In the genomic region with DNA sequence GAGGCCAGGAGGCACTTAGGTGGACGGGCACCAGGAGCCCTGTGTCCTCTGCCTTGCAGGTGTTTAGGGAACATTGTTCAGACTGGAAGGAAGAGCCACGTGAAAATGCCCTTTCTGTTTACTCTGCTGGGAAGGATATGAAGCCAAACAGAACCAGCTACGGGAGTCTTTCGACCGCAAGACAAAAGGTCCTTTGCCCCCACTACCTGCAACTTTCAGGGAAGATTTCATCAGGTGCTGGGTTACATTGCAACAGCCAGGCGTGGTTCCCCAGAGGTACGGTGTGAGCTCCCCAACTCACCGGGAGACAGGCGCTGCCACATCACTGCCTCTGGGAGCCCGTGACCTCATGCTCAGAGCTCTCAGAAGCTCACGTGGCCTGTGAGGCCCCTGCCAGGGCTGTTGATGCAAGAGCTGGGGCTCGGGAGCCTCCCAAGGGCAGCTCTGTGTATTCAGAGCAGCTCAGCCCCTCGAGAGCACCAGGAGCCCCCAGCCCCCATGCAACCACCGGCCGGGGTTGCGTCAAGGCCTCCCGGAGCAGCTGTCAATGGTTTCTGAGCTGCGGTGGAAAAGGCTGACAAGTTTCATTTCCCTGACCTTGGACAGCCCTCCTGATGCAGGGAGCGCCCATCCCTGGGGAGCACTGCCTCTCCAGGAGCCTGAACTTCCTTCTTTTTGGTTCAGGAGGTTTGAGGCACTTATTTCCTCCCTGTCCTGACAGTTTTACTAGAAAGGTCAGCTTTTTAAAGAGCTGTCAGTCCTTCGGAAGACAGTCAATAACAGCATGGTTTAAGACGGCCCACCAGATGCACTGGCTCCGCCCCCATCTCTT, we compare ENCODE assay signal across 8 cellular contexts. TPM values are rescaled to one million over a fixed set of nuclear protein-coding genes. Genes with fewer than 3 reads are reported as not detected.
A peak's percentile ranks its signal among the peaks of the same experiment; 100 is the strongest.
DNase-seq lines count a peak whose midpoint lies in the region; ATAC-seq, FAIRE-seq and TF ChIP-seq lines count a peak whose summit lies in the region.

No MANE protein-coding gene starts in this region.

- no peak for FAIRE-seq in keratinocyte (lab: Jason Lieb, UNC)

- H2AFZ ChIP-seq in OCI-LY7 (ENCODE audit: low read length) = peak overlapping the region; percentile 24; the same call in 1 of the 2 replicates
- H2AFZ ChIP-seq in keratinocyte (ENCODE audit: control insufficient read depth, low read length) = no peak overlapping the region

- TF ChIP-seq CTCF in 22Rv1 (IDR thresholded peaks at IDR 0.05) (no peak), OCI-LY7 (conservative IDR thresholded peaks at IDR 0.05; ENCODE audit: low read length) (no peak), keratinocyte (optimal IDR thresholded peaks at IDR 0.05 in 1 of 3, IDR thresholded peaks at IDR 0.05 in 1 of 3, conservative IDR thresholded peaks at IDR 0.05 in 1 of 3; ENCODE audit: extremely low read depth in 1 of 3, insufficient read depth in 2 of 3, low read length in 3 of 3) (no peak)

- H4K20me1 ChIP-seq in OCI-LY7 (ENCODE audit: insufficient read depth, low read length) = no peaks in the 10 kb centered on the region
- H4K20me1 ChIP-seq in keratinocyte (ENCODE audit: control insufficient read depth, extremely low read depth, insufficient read depth, low read length) = peaks cover 2% of the 10 kb centered on the region

- dilution Hi-C loops in keratinocyte (cut with MboI; ENCODE audit: extremely low pct_ligation_motif_present, low sequenced_read_pairs) = no loop called here

- H3K36me3 ChIP-seq in OCI-LY7 (ENCODE audit: insufficient read depth, low read length) (no peaks in the 10 kb centered on the region), keratinocyte (ENCODE audit: control insufficient read depth in 2 of 2, extremely low read depth in 1 of 2, insufficient read depth in 2 of 2, low read length in 2 of 2) (no peaks in the 10 kb centered on the region)

- peak overlapping the region; percentile 15; the same call in 1 of the 2 replicates for H3K4me2 ChIP-seq in OCI-LY7 (ENCODE audit: low read length)
- peak overlapping the region; percentile 34 for H3K4me2 ChIP-seq in keratinocyte (ENCODE audit: control insufficient read depth, extremely low read depth, insufficient read depth, low read depth, low read length)

- no peaks in the 10 kb centered on the region for H3K27me3 ChIP-seq in keratinocyte (ENCODE audit: control insufficient read depth, extremely low read depth, insufficient read depth, low read length)

- H3K9me1 ChIP-seq in keratinocyte (ENCODE audit: control insufficient read depth, extremely low read depth, insufficient read depth, low read length) = no peaks in the 10 kb centered on the region

- peaks cover 70% of the 10 kb centered on the region for H3K4me1 Mint-ChIP-seq in activated naive CD8-positive, alpha-beta T cell treated with anti-CD3 and anti-CD28 coated beads, Interleukin-2, amount 50 U/mL, for 24 hours

- H3K9me2 ChIP-seq in OCI-LY7 (ENCODE audit: insufficient read depth, low read length) = no peaks in the 10 kb centered on the region

- POLR2A ChIA-PET in OCI-LY7 (lab: Charles Lee) = interaction anchor here (0.7 to 0.9 kb wide), 6 partner anchors 23 to 1751 kb away, joined by 3 to 5 read pairs (median 3); a partner anchor contains a TSS

- H3K27ac ChIP-seq in 22Rv1 (peak overlapping the region; percentile 97), OCI-LY7 (ENCODE audit: low read depth, low read length, poor library complexity, severe bottlenecking) (no peak overlapping the region), keratinocyte (ENCODE audit: control insufficient read depth, insufficient read depth, low read length) (peak overlapping the region; percentile 62)

- H3K4me3 ChIP-seq in OCI-LY7 (ENCODE audit: low read depth, low read length, poor library complexity, severe bottlenecking) (no peak overlapping the region), keratinocyte (ENCODE audit: control insufficient read depth in 2 of 3, extremely low read depth in 1 of 3, insufficient read depth in 2 of 3, low read depth in 1 of 3, low read length in 3 of 3) (no peak overlapping the region)

- CTCF ChIA-PET in OCI-LY7 (lab: Charles Lee; ENCODE audit: unreplicated experiment) = interaction anchor here (0.6 kb wide), 2 partner anchors 1229 to 1302 kb away, joined by 13 to 15 read pairs; a partner anchor contains a TSS

- no peaks in the 10 kb centered on the region for H3K9me3 Mint-ChIP-seq in activated naive CD8-positive, alpha-beta T cell treated with anti-CD3 and anti-CD28 coated beads, Interleukin-2, amount 50 U/mL, for 24 hours

- peaks cover 28% of the 10 kb centered on the region for H3K4me1 ChIP-seq in OCI-LY7 (ENCODE audit: insufficient read depth, low read length, poor library complexity, severe bottlenecking)
- H3K4me1 ChIP-seq in keratinocyte (ENCODE audit: control insufficient read depth, extremely low read depth, insufficient read depth, low read length) = peaks cover 11% of the 10 kb centered on the region

- DNase-seq in OCI-LY7 (ENCODE audit: low spot score) (peak; percentile 54), keratinocyte (ENCODE audit: low read depth, low spot score) (no peak), NCI-H748 (lab: John Stamatoyannopoulos, UW; ENCODE audit: unreplicated experiment) (no peak)
- DNase-seq in activated naive CD8-positive, alpha-beta T cell treated with anti-CD3 and anti-CD28 coated beads, Interleukin-2, amount 50 U/mL, for 24 hours = peak; percentile 74
- peak; percentile 49 to 57 for DNase-seq in stimulated activated CD4-positive, alpha-beta T cell treated with anti-CD3 and anti-CD28 coated beads, Interleukin-4, amount 100 ng/mL, for 4 hours

- peak; percentile 41 for ATAC-seq in HG02885 (IDR thresholded peaks at IDR 0.05; ENCODE audit: poor library complexity, unreplicated experiment)
- ATAC-seq in activated naive CD8-positive, alpha-beta T cell treated with anti-CD3 and anti-CD28 coated beads, Interleukin-2, amount 50 U/mL, for 24 hours = peak; percentile 69
- no peak for ATAC-seq in GM19395 (IDR thresholded peaks at IDR 0.05; ENCODE audit: unreplicated experiment)

- peak overlapping the region; percentile 93 for H3K27ac Mint-ChIP-seq in activated naive CD8-positive, alpha-beta T cell treated with anti-CD3 and anti-CD28 coated beads, Interleukin-2, amount 50 U/mL, for 24 hours

- intact Hi-C loops in OCI-LY7 (cut with micrococcal nuclease; ENCODE audit: unreplicated experiment) = loop anchor here (5.0 kb wide), 1 partner anchor 156 kb away; a partner anchor contains a TSS

- H3K79me2 ChIP-seq in OCI-LY7 (ENCODE audit: insufficient read depth, low read depth, low read length) (no peaks in the 10 kb centered on the region), keratinocyte (ENCODE audit: control insufficient read depth, insufficient read depth, low read length) (no peaks in the 10 kb centered on the region)

- no peaks in the 10 kb centered on the region for H3K36me3 Mint-ChIP-seq in activated naive CD8-positive, alpha-beta T cell treated with anti-CD3 and anti-CD28 coated beads, Interleukin-2, amount 50 U/mL, for 24 hours (ENCODE audit: low read depth)

- H3K9ac ChIP-seq in keratinocyte (ENCODE audit: control insufficient read depth, extremely low read depth, insufficient read depth, low read length) = peak overlapping the region; percentile 39

- BruUV-seq in OCI-LY7 (replicated peaks; lab: Mats Ljungman, UMichigan) = no TSS peak

- H3K9me3 ChIP-seq in OCI-LY7 (ENCODE audit: low read length) (no peaks in the 10 kb centered on the region), keratinocyte (ENCODE audit: control insufficient read depth, low read depth, low read length) (no peaks in the 10 kb centered on the region)

- peak overlapping the region; percentile 83 for H3K4me3 Mint-ChIP-seq in activated naive CD8-positive, alpha-beta T cell treated with anti-CD3 and anti-CD28 coated beads, Interleukin-2, amount 50 U/mL, for 24 hours

- no peaks in the 10 kb centered on the region for H3K27me3 Mint-ChIP-seq in activated naive CD8-positive, alpha-beta T cell treated with anti-CD3 and anti-CD28 coated beads, Interleukin-2, amount 50 U/mL, for 24 hours

RNA-seq across cellular contexts. Expression of a gene that starts 42.1 kb away (rescaled TPM):
- total RNA-seq in OCI-LY7 (2014; rRNA removed; shearing (Covaris generic)) = 0.38 and 0.41 TPM in 2 replicates
- total RNA-seq in OCI-LY7 (2022) = 0.63 and 0.74 TPM in 2 replicates
- 8.4 to 8.9 TPM (median 8.6 TPM) in 3 replicates for polyA plus RNA-seq in keratinocyte
- polyA plus RNA-seq in keratinocyte (2011; ENCODE audit: low read depth) = 7.6 TPM
- polyA plus RNA-seq in keratinocyte (2011; cell fraction: cytosol; rRNA removed) = 7.0 and 10.1 TPM in 2 replicates
- 17.8 and 20.4 TPM in 2 replicates for polyA plus RNA-seq in keratinocyte (2011; cell fraction: nucleus; rRNA removed)
- 8.1 and 20.8 TPM in 2 replicates for polyA plus RNA-seq in keratinocyte (2012; ENCODE audit: low replicate concordance)
- 16.6 to 43.1 TPM (median 17.1 TPM) in 3 replicates for polyA minus RNA-seq in keratinocyte
- polyA minus RNA-seq in keratinocyte (2011; cell fraction: cytosol; rRNA and poly(A)+ RNA removed) = 16.3 TPM
- 15.3 and 25.3 TPM in 2 replicates for polyA minus RNA-seq in keratinocyte (2011; cell fraction: nucleus; rRNA and poly(A)+ RNA removed)

RNA-seq across cellular contexts. Expression of a gene that starts 42.8 kb away (rescaled TPM):
- not detected in 2 replicates for total RNA-seq in OCI-LY7 (2014; rRNA removed; shearing (Covaris generic))
- total RNA-seq in OCI-LY7 (2022) = not detected in 2 replicates
- polyA plus RNA-seq in keratinocyte = 1.9 to 2.4 TPM (median 2.2 TPM) in 3 replicates
- 2.0 TPM for polyA plus RNA-seq in keratinocyte (2011; ENCODE audit: low read depth)
- 0.61 and 0.86 TPM in 2 replicates for polyA plus RNA-seq in keratinocyte (2011; cell fraction: cytosol; rRNA removed)
- 5.0 and 9.9 TPM in 2 replicates for polyA plus RNA-seq in keratinocyte (2011; cell fraction: nucleus; rRNA removed)
- polyA plus RNA-seq in keratinocyte (2012; ENCODE audit: low replicate concordance) = 2.0 and 2.3 TPM in 2 replicates
- polyA minus RNA-seq in keratinocyte = 1.7 to 3.2 TPM in 2 of 3 replicates, not detected in the other
- 1.3 TPM for polyA minus RNA-seq in keratinocyte (2011; cell fraction: cytosol; rRNA and poly(A)+ RNA removed)
- 1.4 and 2.6 TPM in 2 replicates for polyA minus RNA-seq in keratinocyte (2011; cell fraction: nucleus; rRNA and poly(A)+ RNA removed)

Comparison
In these comparisons a context has a peak if more than half of its experiments do, and no peak if none do; other contexts are left out.
1. DNase-seq: peak in OCI-LY7 (single experiment), activated naive CD8-positive, alpha-beta T cell treated with anti-CD3 and anti-CD28 coated beads, Interleukin-2, amount 50 U/mL, for 24 hours (single experiment) and stimulated activated CD4-positive, alpha-beta T cell treated with anti-CD3 and anti-CD28 coated beads, Interleukin-4, amount 100 ng/mL, for 4 hours (2 of 2); none in keratinocyte (single experiment) and NCI-H748 (single experiment).